10 cellular contexts compared by ENCODE assay signal in the genomic region with DNA sequence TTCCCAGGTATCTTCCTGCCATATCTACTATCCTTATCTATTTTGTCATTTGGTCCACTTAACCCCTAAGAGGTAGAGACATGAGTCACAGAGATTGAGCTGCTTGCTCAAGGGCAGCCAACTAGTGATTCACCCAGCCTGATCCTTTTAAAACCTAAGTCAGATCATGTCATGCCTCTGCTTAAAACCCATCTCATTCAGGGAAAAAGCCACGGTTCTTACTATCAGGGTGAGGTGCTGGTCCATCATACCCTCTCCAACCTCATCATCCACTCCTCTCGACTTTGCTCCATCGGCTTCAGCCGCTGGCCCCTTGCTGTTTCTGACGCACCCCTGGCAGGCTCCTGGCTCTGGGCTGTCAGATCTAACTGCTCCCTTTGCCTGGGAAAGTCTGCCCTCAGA. TPM values are rescaled to one million over a fixed set of nuclear protein-coding genes. Genes with fewer than 3 reads are reported as not detected.
A peak's percentile ranks its signal among the peaks of the same experiment; 100 is the strongest.
DNase-seq lines count a peak whose midpoint lies in the region; ATAC-seq and TF ChIP-seq lines count a peak whose summit lies in the region.
"Had no signal": no experiment of that assay in that cellular context is flagged by ENCODE, and none has a peak within 500 bp of the region (broad histone marks: within the 10 kb centered on the region; RNA-seq: fewer than 3 reads in every experiment).

No MANE protein-coding gene starts in this region.

- DNase-seq in GM04504 (ENCODE audit: low read depth) (peak; percentile 52), NCI-H226 (peak; percentile 83), dorsolateral prefrontal cortex (no peak), omental fat pad (ENCODE audit: low spot score) (no peak), germinal center (ENCODE audit: low spot score) (no peak), T-helper 2 cell (no peak), dermis blood vessel endothelial cell (no peak)
- DNase-seq: NCI-H1694 treated with DMSO at 0.1 percent for 48 hours, OCI-M1 had no signal

- H3K27me3 ChIP-seq in dorsolateral prefrontal cortex: no peaks in the 10 kb centered on the region

- H3K4me3 ChIP-seq in dorsolateral prefrontal cortex: no peak overlapping the region

- H3K27ac ChIP-seq in dorsolateral prefrontal cortex: peak overlapping the region in 38 of 59 donors; percentile 1 to 75 (median 37)
- H3K27ac ChIP-seq: VCaP had no signal

- intact Hi-C loops in dorsolateral prefrontal cortex (cut with DNase I): no loop called here

- ATAC-seq in omental fat pad (ENCODE audit: low FRiP score): peak; percentile 26

- TF ChIP-seq CTCF in dorsolateral prefrontal cortex (IDR thresholded peaks at IDR 0.05 in 54 of 56, conservative IDR thresholded peaks at IDR 0.05 in 2 of 56; ENCODE audit: low read depth in 1 of 56, partially characterized antibody in 56 of 56) (no peak), omental fat pad (IDR thresholded peaks at IDR 0.05) (no peak)

RNA-seq across cellular contexts. Expression of gene PPP1R15B, which starts 14.4 kb away (rescaled TPM):
- 10 to 100 TPM; 26.2 to 55.9 (median 35.6) TPM for total RNA-seq in dorsolateral prefrontal cortex
- total RNA-seq in omental fat pad: 100 to 1,000 TPM in 2 of 4 donors, 10 to 100 TPM in 2; 62.3 to 238 (median 124) TPM
- total RNA-seq in dermis blood vessel endothelial cell: 28.2 and 37.0 TPM in 2 replicates

Comparison
In these comparisons a context has a peak if more than half of its experiments do, and no peak if none do; other contexts are left out.
1. DNase-seq: peak in GM04504 (single experiment) and NCI-H226 (single experiment); none in dorsolateral prefrontal cortex (0 of 10), omental fat pad (single experiment), germinal center (single experiment), T-helper 2 cell (0 of 5) and dermis blood vessel endothelial cell (single experiment).